Comparison of ENCODE assay signal across 9 cellular contexts in the genomic region with DNA sequence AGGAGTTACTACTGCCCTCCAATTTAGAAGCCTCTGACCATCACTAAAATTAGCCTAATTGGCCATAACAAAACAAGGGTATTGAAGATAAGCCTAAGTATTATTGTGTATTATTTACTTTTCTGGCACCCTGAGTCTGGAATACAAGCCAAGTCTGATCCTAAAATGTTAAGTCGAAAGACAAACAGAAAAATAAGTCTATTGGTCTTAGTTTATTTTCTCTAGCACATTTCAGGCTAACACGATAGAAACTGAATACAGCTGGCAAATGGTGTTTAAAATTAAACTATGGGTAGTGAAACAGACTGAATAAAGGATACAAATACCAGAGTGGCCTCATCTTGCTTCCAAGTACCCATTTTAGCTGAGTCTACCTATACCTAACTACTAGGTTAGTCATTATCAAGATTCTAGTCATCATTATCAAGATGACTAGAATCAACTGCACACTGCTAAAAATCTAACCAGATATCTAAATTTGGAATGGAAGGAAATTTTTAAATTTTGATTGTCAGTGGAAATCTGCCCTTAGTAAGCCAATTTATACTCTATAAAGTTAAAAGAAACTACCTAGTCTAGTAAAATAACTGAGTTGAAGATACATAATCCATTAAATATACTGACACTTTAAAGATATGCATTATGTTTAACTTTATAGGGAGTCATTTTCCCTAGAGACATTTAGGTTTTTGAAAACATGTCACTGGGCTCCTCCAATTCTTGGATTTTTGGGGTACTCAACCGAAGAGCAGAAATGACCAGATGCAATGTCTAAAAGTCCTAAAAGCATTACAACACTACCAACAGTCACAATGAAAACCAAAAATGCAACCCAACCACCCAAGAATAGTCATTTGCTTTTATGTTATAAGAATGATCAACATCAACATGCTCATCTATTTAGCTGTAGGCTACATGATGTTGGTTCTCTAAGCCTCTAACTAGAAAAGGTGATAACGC.
DNase-seq lines count a peak whose midpoint lies in the region; ATAC-seq and TF ChIP-seq lines count a peak whose summit lies in the region.
"Had no signal": no experiment of that assay in that cellular context is flagged by ENCODE, and none has a peak within 500 bp of the region (broad histone marks: within the 10 kb centered on the region; RNA-seq: fewer than 3 reads in every experiment).

No MANE protein-coding gene starts in this region.

- DNase-seq in NCI-H82 treated with DMSO at 0.1 percent for 48 hours (lab: John Stamatoyannopoulos, UW; ENCODE audit: unreplicated experiment) (no peak), AG08395 (ENCODE audit: low spot score) (no peak), SK-N-DZ (ENCODE audit: low spot score) (no peak), SJCRH30 (no peak)
- DNase-seq: NCI-H2107 had no signal

- H3K27me3 ChIP-seq in parathyroid adenoma (ENCODE audit: control insufficient read depth, insufficient read depth, low read length) (no peaks in the 10 kb centered on the region), SJCRH30 (no peaks in the 10 kb centered on the region)

- H3K79me2 ChIP-seq in parathyroid adenoma: peaks cover 6% of the 10 kb centered on the region

- no peak for TF ChIP-seq CTCF in parathyroid adenoma (IDR thresholded peaks at IDR 0.05)

- H2AFZ ChIP-seq in parathyroid adenoma: no peak overlapping the region

- peak overlapping the region; percentile 2 for H3K27ac ChIP-seq in parathyroid adenoma
- H3K27ac ChIP-seq in SJCRH30: no peak overlapping the region; the same call in 1 of the 2 replicates

- H3K36me3 ChIP-seq in parathyroid adenoma (ENCODE audit: control insufficient read depth, insufficient read depth, low read length) (no peaks in the 10 kb centered on the region), SJCRH30 (0 out of 2 replicates have a peak, but pooled peaks cover 2% of the 10 kb centered on the region)

- ATAC-seq in GM18861 (IDR thresholded peaks at IDR 0.05; ENCODE audit: unreplicated experiment) (peak; percentile 61), GM21737 (IDR thresholded peaks at IDR 0.05; ENCODE audit: unreplicated experiment) (peak; percentile 44), HG03565 (IDR thresholded peaks at IDR 0.05; ENCODE audit: unreplicated experiment) (peak; percentile 42)

- no peak overlapping the region for H3K4me3 ChIP-seq in parathyroid adenoma (ENCODE audit: low read depth, low read length)
- no peak overlapping the region for H3K4me3 ChIP-seq in SJCRH30

- H3K9ac ChIP-seq in parathyroid adenoma: no peak overlapping the region

- H3K9me3 ChIP-seq in parathyroid adenoma (ENCODE audit: control insufficient read depth, low read length) (no peaks in the 10 kb centered on the region), SJCRH30 (replicated peaks) (no peaks in the 10 kb centered on the region)

- H3K4me2 ChIP-seq in parathyroid adenoma (ENCODE audit: low read length): no peak overlapping the region

- H3K4me1 ChIP-seq in parathyroid adenoma: peaks cover 11% of the 10 kb centered on the region
- H3K4me1 ChIP-seq in SJCRH30: peaks cover 26% of the 10 kb centered on the region
